ENCODE assay signal across 11 cellular contexts in the genomic region with DNA sequence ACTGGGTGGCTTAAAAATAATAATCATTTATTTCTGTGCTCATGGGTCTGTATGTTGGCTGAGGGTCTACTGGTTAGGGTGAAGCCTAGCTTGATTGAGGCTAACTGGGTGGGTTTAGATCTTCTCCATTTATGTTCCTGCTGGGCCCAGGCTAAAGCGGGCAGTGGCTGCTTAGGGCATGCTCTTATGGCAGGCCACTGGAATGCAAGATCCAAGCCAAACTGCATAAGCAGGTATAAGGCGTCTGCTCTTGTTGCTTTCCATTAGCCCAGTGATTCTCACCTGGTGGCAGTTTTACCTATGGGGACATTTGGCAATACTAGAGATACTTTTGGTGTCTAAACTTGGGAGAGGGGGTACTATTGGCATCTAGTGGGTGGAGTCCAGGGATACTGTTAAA. TPM values are rescaled to one million over a fixed set of nuclear protein-coding genes. Genes with fewer than 3 reads are reported as not detected.
DNase-seq lines count a peak whose midpoint lies in the region; ATAC-seq and TF ChIP-seq lines count a peak whose summit lies in the region.
"Had no signal": no experiment of that assay in that cellular context is flagged by ENCODE, and none has a peak within 500 bp of the region (broad histone marks: within the 10 kb centered on the region; RNA-seq: fewer than 3 reads in every experiment).

No MANE protein-coding gene starts in this region.

- peaks cover 65% of the 10 kb centered on the region for H3K36me3 Mint-ChIP-seq in activated T-cell treated with anti-CD3 and anti-CD28 coated beads, Interleukin-2, amount 50 U/mL, for 24 hours (ENCODE audit: low read depth)
- peaks cover 28% of the 10 kb centered on the region for H3K36me3 Mint-ChIP-seq in activated B cell treated with CpG ODN at 0.5 μM for 24 hours (ENCODE audit: low read depth)

- H3K9me3 ChIP-seq in fibroblast of lung (ENCODE audit: control insufficient read depth, insufficient read depth, low read depth, low read length) (no peaks in the 10 kb centered on the region), skeletal muscle satellite cell (replicated peaks; ENCODE audit: low read length) (no peaks in the 10 kb centered on the region), A673 (ENCODE audit: low read depth, low read length, poor library complexity, severe bottlenecking) (no peaks in the 10 kb centered on the region)
- H3K9me3 ChIP-seq: body of pancreas, tibial artery had no signal

- H3K27ac ChIP-seq in fibroblast of lung (ENCODE audit: insufficient read depth, low read length) = peak overlapping the region; percentile 68
- no peak overlapping the region for H3K27ac ChIP-seq in A673 (ENCODE audit: low read depth, low read length, poor library complexity, severe bottlenecking)
- H3K27ac ChIP-seq: body of pancreas had no signal

- H2AFZ ChIP-seq in fibroblast of lung (ENCODE audit: low read length) = no peak overlapping the region

- H3K27me3 ChIP-seq in fibroblast of lung (ENCODE audit: control insufficient read depth, insufficient read depth, low read length) (no peaks in the 10 kb centered on the region), skeletal muscle satellite cell (ENCODE audit: control insufficient read depth, insufficient read depth, low read length) (no peaks in the 10 kb centered on the region), A673 (replicated peaks; ENCODE audit: insufficient read depth, low read depth, low read length, poor library complexity) (no peaks in the 10 kb centered on the region)
- H3K27me3 ChIP-seq: body of pancreas, tibial artery had no signal

- intact Hi-C loops in activated B cell treated with CpG ODN at 0.5 μM for 24 hours (cut with micrococcal nuclease) (loop anchor here (5.0 kb wide), 1 partner anchor 208 kb away; no protein-coding TSS in a partner anchor), A673 (cut with micrococcal nuclease; ENCODE audit: unreplicated experiment) (no loop called here)

- H3K9me3 Mint-ChIP-seq in activated T-cell treated with anti-CD3 and anti-CD28 coated beads, Interleukin-2, amount 50 U/mL, for 24 hours = no peaks in the 10 kb centered on the region
- no peaks in the 10 kb centered on the region for H3K9me3 Mint-ChIP-seq in activated B cell treated with CpG ODN at 0.5 μM for 24 hours

- no peak for TF ChIP-seq CTCF in activated B cell treated with CpG ODN at 0.5 μM for 24 hours (IDR thresholded peaks at IDR 0.05)
- no peak for TF ChIP-seq CTCF in fibroblast of lung (conservative IDR thresholded peaks at IDR 0.05 in 1 of 2, IDR thresholded peaks at IDR 0.05 in 1 of 2; ENCODE audit: low read depth in 1 of 2, low read length in 2 of 2)
- no peak for TF ChIP-seq CTCF in A673 (conservative IDR thresholded peaks at IDR 0.05; ENCODE audit: low read depth, low read length)

- peak overlapping the region; percentile 96 for H3K27ac Mint-ChIP-seq in activated T-cell treated with anti-CD3 and anti-CD28 coated beads, Interleukin-2, amount 50 U/mL, for 24 hours
- peak overlapping the region; percentile 57 for H3K27ac Mint-ChIP-seq in activated B cell treated with CpG ODN at 0.5 μM for 24 hours

- H3K4me1 ChIP-seq in fibroblast of lung (ENCODE audit: control insufficient read depth, extremely low read depth, insufficient read depth, low read length) (peaks cover 25% of the 10 kb centered on the region), skeletal muscle satellite cell (ENCODE audit: control insufficient read depth, insufficient read depth, low read length) (peaks cover 54% of the 10 kb centered on the region), A673 (ENCODE audit: insufficient read depth, low read length, poor library complexity, severe bottlenecking) (peaks cover 5% of the 10 kb centered on the region)

- no peaks in the 10 kb centered on the region for H3K27me3 Mint-ChIP-seq in activated T-cell treated with anti-CD3 and anti-CD28 coated beads, Interleukin-2, amount 50 U/mL, for 24 hours
- H3K27me3 Mint-ChIP-seq in activated B cell treated with CpG ODN at 0.5 μM for 24 hours = no peaks in the 10 kb centered on the region

- ATAC-seq in activated B cell treated with CpG ODN at 0.5 μM for 24 hours (ENCODE audit: low read depth) (no peak), HG02759 (IDR thresholded peaks at IDR 0.05; ENCODE audit: unreplicated experiment) (no peak)
- ATAC-seq: body of pancreas had no signal

- no peak for DNase-seq in activated T-cell treated with anti-CD3 and anti-CD28 coated beads, Interleukin-2, amount 50 U/mL, for 24 hours
- DNase-seq in activated T-cell treated with anti-CD3 and anti-CD28 coated beads, Interleukin-2, amount 50 U/mL, for 48 hours = no peak
- DNase-seq in activated B cell treated with CpG ODN at 0.5 μM for 24 hours (no peak), fibroblast of lung (ENCODE audit: low read depth in 2 of 2) (peak in 1 of 2 donors; percentile 48), HuH-7.5 (ENCODE audit: low spot score) (no peak), A673 (ENCODE audit: low spot score) (no peak)
- DNase-seq: body of pancreas, hypothalamus, tibial artery had no signal

- H3K36me3 ChIP-seq in fibroblast of lung (ENCODE audit: control insufficient read depth, insufficient read depth, low read length) (no peaks in the 10 kb centered on the region), skeletal muscle satellite cell (ENCODE audit: insufficient read depth, low read length) (no peaks in the 10 kb centered on the region), A673 (ENCODE audit: insufficient read depth, low read length, poor library complexity, severe bottlenecking) (no peaks in the 10 kb centered on the region)

- POLR2A ChIA-PET in activated B cell treated with CpG ODN at 0.5 μM for 24 hours (lab: Charles Lee) = no interaction called here
- POLR2A ChIA-PET in A673 (lab: Charles Lee; ENCODE audit: low non-redundant PET) = no interaction called here

- H3K79me2 ChIP-seq in fibroblast of lung (ENCODE audit: control insufficient read depth, insufficient read depth, low read length) = peaks cover 93% of the 10 kb centered on the region

- H3K4me3 ChIP-seq in fibroblast of lung (replicated peaks in 1 of 4; ENCODE audit: control extremely low read depth in 1 of 4, insufficient read depth in 1 of 4, low read depth in 3 of 4, low read length in 4 of 4) (no peak overlapping the region), skeletal muscle satellite cell (ENCODE audit: low read length) (no peak overlapping the region), A673 (ENCODE audit: low read depth, low read length, poor library complexity, severe bottlenecking) (no peak overlapping the region)
- H3K4me3 ChIP-seq: body of pancreas, tibial artery had no signal

- peak overlapping the region; percentile 39 for H3K4me3 Mint-ChIP-seq in activated T-cell treated with anti-CD3 and anti-CD28 coated beads, Interleukin-2, amount 50 U/mL, for 24 hours
- no peak overlapping the region for H3K4me3 Mint-ChIP-seq in activated B cell treated with CpG ODN at 0.5 μM for 24 hours

- H3K4me1 Mint-ChIP-seq in activated T-cell treated with anti-CD3 and anti-CD28 coated beads, Interleukin-2, amount 50 U/mL, for 24 hours (ENCODE audit: low read depth) = peaks cover 77% of the 10 kb centered on the region
- peaks cover 54% of the 10 kb centered on the region for H3K4me1 Mint-ChIP-seq in activated B cell treated with CpG ODN at 0.5 μM for 24 hours

- peak overlapping the region; percentile 15 for H3K4me2 ChIP-seq in fibroblast of lung (ENCODE audit: extremely low read depth, insufficient read depth, low read length)
- peak overlapping the region; percentile 85 for H3K4me2 ChIP-seq in skeletal muscle satellite cell (ENCODE audit: low read length)

- CTCF ChIA-PET in activated B cell treated with CpG ODN at 0.5 μM for 24 hours (lab: Charles Lee) = no interaction called here
- CTCF ChIA-PET in A673 (lab: Charles Lee) = no interaction called here

- H3K9ac ChIP-seq in fibroblast of lung (ENCODE audit: insufficient read depth, low read length) (no peak overlapping the region), skeletal muscle satellite cell (ENCODE audit: low read depth, low read length) (peak overlapping the region; percentile 72)

- peaks cover 3% of the 10 kb centered on the region for H4K20me1 ChIP-seq in fibroblast of lung (ENCODE audit: control insufficient read depth, extremely low read depth, insufficient read depth, low read length)

- no TSS peak for BruUV-seq in A673 (replicated peaks; lab: Mats Ljungman, UMichigan)

RNA-seq across cellular contexts. Expression of gene QKI, which starts 44.5 kb away (rescaled TPM):
- total RNA-seq in activated B cell treated with CpG ODN at 0.5 μM for 24 hours = 61.5 and 66.6 TPM in 2 replicates
- total RNA-seq in fibroblast of lung = 121 and 129 TPM in 2 replicates
- 218 and 224 TPM in 2 replicates for polyA plus RNA-seq in fibroblast of lung
- polyA plus RNA-seq in fibroblast of lung (2012) = 92.7 and 102 TPM in 2 replicates
- polyA minus RNA-seq in fibroblast of lung (ENCODE audit: low replicate concordance) = 267 and 323 TPM in 2 replicates
- 130 and 137 TPM in 2 replicates for total RNA-seq in skeletal muscle satellite cell (2012; rRNA removed)
- total RNA-seq in A673 (2021) = 128 and 131 TPM in 2 replicates
